Comparison of ENCODE assay signal across 8 cellular contexts in genomic region chr17:27526603-27527002, GRCh38.
DNase-seq lines count a peak whose midpoint lies in the region; ATAC-seq lines count a peak whose summit lies in the region.

No MANE protein-coding gene starts in this region.

- H3K9me3 Mint-ChIP-seq in CD4-positive, CD25-positive, alpha-beta regulatory T cell: no peaks in the 10 kb centered on the region

- ATAC-seq in CD4-positive, CD25-positive, alpha-beta regulatory T cell (ENCODE audit: low read depth in 2 of 2): peak; percentile 47 to 59
- ATAC-seq in GM19463 (IDR thresholded peaks at IDR 0.05; ENCODE audit: unreplicated experiment) (peak; percentile 63), HG03439 (IDR thresholded peaks at IDR 0.05; ENCODE audit: unreplicated experiment) (no peak)

- no peaks in the 10 kb centered on the region for H3K27me3 ChIP-seq in CD4-positive, CD25-positive, alpha-beta regulatory T cell (ENCODE audit: control insufficient read depth, insufficient read depth, low read length)
- H3K27me3 ChIP-seq in muscle layer of colon (ENCODE audit: control insufficient read depth in 1 of 2, insufficient read depth in 2 of 2, low read length in 2 of 2): no peaks in the 10 kb centered on the region

- peak in 1 of 3 donors; percentile 74 for DNase-seq in CD4-positive, CD25-positive, alpha-beta regulatory T cell
- DNase-seq in KBM-7: peak; percentile 84
- DNase-seq in amniotic epithelial cell (ENCODE audit: low read depth): peak; percentile 65
- no peak for DNase-seq in NCI-H345 (lab: John Stamatoyannopoulos, UW)
- no peak for DNase-seq in germinal center (ENCODE audit: low spot score)

- no peak overlapping the region for H3K27ac ChIP-seq in CD4-positive, CD25-positive, alpha-beta regulatory T cell (ENCODE audit: insufficient read depth, low read length, poor library complexity, severe bottlenecking)
- peak overlapping the region; percentile 38 for H3K27ac ChIP-seq in muscle layer of colon (ENCODE audit: low read depth, low read length)

- no peaks in the 10 kb centered on the region for H3K36me3 Mint-ChIP-seq in CD4-positive, CD25-positive, alpha-beta regulatory T cell

- in situ Hi-C loops in KBM-7 (cut with MboI; ENCODE audit: low pct_unique_long_range_greater_than_20kb, low sequenced_read_pairs): no loop called here

- peaks cover 24 to 55% (median 34%) of the 10 kb centered on the region in 4 donors for H3K4me1 Mint-ChIP-seq in CD4-positive, CD25-positive, alpha-beta regulatory T cell

- H3K9ac ChIP-seq in muscle layer of colon (ENCODE audit: low read length): no peak overlapping the region

- no peaks in the 10 kb centered on the region for H3K9me3 ChIP-seq in CD4-positive, CD25-positive, alpha-beta regulatory T cell (ENCODE audit: control insufficient read depth in 2 of 2, low read length in 2 of 2)
- no peaks in the 10 kb centered on the region for H3K9me3 ChIP-seq in muscle layer of colon (ENCODE audit: low read length)

- H3K4me3 ChIP-seq in CD4-positive, CD25-positive, alpha-beta regulatory T cell (ENCODE audit: low read depth, low read length): peak overlapping the region; percentile 4
- no peak overlapping the region for H3K4me3 ChIP-seq in muscle layer of colon (ENCODE audit: low read depth in 1 of 2, low read length in 2 of 2)

- H3K4me1 ChIP-seq in CD4-positive, CD25-positive, alpha-beta regulatory T cell (ENCODE audit: control insufficient read depth, insufficient read depth, low read length, poor library complexity, severe bottlenecking): peaks cover 14% of the 10 kb centered on the region
- peaks cover 40% of the 10 kb centered on the region for H3K4me1 ChIP-seq in muscle layer of colon (ENCODE audit: insufficient read depth, low read length)

- H3K27ac Mint-ChIP-seq in CD4-positive, CD25-positive, alpha-beta regulatory T cell: peak overlapping the region in 2 of 3 donors; percentile 47 to 57

- H3K36me3 ChIP-seq in CD4-positive, CD25-positive, alpha-beta regulatory T cell (ENCODE audit: control insufficient read depth, insufficient read depth, low read length): no peaks in the 10 kb centered on the region
- no peaks in the 10 kb centered on the region for H3K36me3 ChIP-seq in muscle layer of colon (ENCODE audit: insufficient read depth, low read length)

- no peaks in the 10 kb centered on the region for H3K27me3 Mint-ChIP-seq in CD4-positive, CD25-positive, alpha-beta regulatory T cell

- peak overlapping the region in 1 of 4 donors; percentile 29 for H3K4me3 Mint-ChIP-seq in CD4-positive, CD25-positive, alpha-beta regulatory T cell

Comparison
In these comparisons a context has a peak if more than half of its experiments do, and no peak if none do; other contexts are left out.
1. DNase-seq: peak in KBM-7 (single experiment) and amniotic epithelial cell (single experiment); none in NCI-H345 (single experiment) and germinal center (single experiment).